22 cellular contexts compared by ENCODE assay signal in genomic region chr12:86234309-86234708, GRCh38. TPM values are rescaled to one million over a fixed set of nuclear protein-coding genes. Genes with fewer than 3 reads are reported as not detected.
"Had no signal": no experiment of that assay in that cellular context is flagged by ENCODE, and none has a peak within 500 bp of the region (broad histone marks: within the 10 kb centered on the region; RNA-seq: fewer than 3 reads in every experiment).

No MANE protein-coding gene starts in this region.

- H3K27me3 Mint-ChIP-seq: memory B cell had no signal

- H3K27me3 ChIP-seq: colonic mucosa, esophagus squamous epithelium, tibial artery, uterus had no signal

- H3K27ac ChIP-seq: colonic mucosa, esophagus squamous epithelium, left ventricle myocardium inferior, skin epidermis, tibial artery, uterus, WERI-Rb-1 had no signal

- H3K36me3 ChIP-seq: colonic mucosa, esophagus squamous epithelium, left ventricle myocardium inferior, tibial artery, uterus, WERI-Rb-1 had no signal

- H3K4me1 Mint-ChIP-seq: memory B cell, natural killer cell had no signal

- H3K9me3 ChIP-seq: colonic mucosa, esophagus squamous epithelium, left ventricle myocardium inferior, tibial artery, uterus had no signal

- H3K4me1 ChIP-seq: colonic mucosa, esophagus squamous epithelium, uterus had no signal

- ATAC-seq: natural killer cell had no signal

- H3K27ac Mint-ChIP-seq: activated naive CD4-positive, alpha-beta T cell treated with anti-CD3 and anti-CD28 coated beads for 36 hours; activated T-helper 2 cell treated with anti-CD3 and anti-CD28 coated beads, Interferon-gamma antibody, Interleukin-2, Interleukin-4, amounts not matched to agents 10 μg/mL and 5 μg/mL and 100 μg/mL, durations not matched to agents 14 hours and 24 hours and 36 hours; memory B cell; natural killer cell had no signal

- H3K4me3 Mint-ChIP-seq: activated naive CD4-positive, alpha-beta T cell treated with anti-CD3 and anti-CD28 coated beads for 36 hours; memory B cell; natural killer cell had no signal

- DNase-seq: activated CD4-positive, alpha-beta T cell treated with anti-CD3 and anti-CD28 coated beads, Interleukin-2, amount 50 U/mL, for 48 hours; activated naive CD4-positive, alpha-beta T cell treated with anti-CD3 and anti-CD28 coated beads for 36 hours; activated T-cell treated with anti-CD3 and anti-CD28 coated beads, Interleukin-2, amount 50 U/mL, for 1 hour; colonic mucosa; effector CD4-positive, alpha-beta T cell; esophagus squamous epithelium; hippocampal formation; kidney; left ventricle myocardium inferior; natural killer cell; posterior cingulate gyrus; retina; stimulated activated CD4-positive, alpha-beta T cell treated with anti-CD3 and anti-CD28 coated beads, Interleukin-4, amount 100 ng/mL, for 24 hours; stimulated activated naive CD4-positive, alpha-beta T cell; tibial artery; uterus; WERI-Rb-1 had no signal

- H3K36me3 Mint-ChIP-seq: memory B cell, natural killer cell had no signal

- H3K9me3 Mint-ChIP-seq: activated T-helper 2 cell treated with anti-CD3 and anti-CD28 coated beads, Interferon-gamma antibody, Interleukin-2, Interleukin-4, amounts not matched to agents 10 μg/mL and 5 μg/mL and 100 μg/mL, durations not matched to agents 14 hours and 24 hours and 36 hours had no signal

- H3K4me3 ChIP-seq: colonic mucosa, esophagus squamous epithelium, left ventricle myocardium inferior, skin epidermis, tibial artery, uterus had no signal

RNA-seq across cellular contexts. Expression of gene MGAT4C, which starts 21.9 kb away (rescaled TPM):
- total RNA-seq: activated naive CD4-positive, alpha-beta T cell treated with anti-CD3 and anti-CD28 coated beads for 36 hours; activated T-helper 2 cell treated with anti-CD3 and anti-CD28 coated beads, Interferon-gamma antibody, Interleukin-2, Interleukin-4, amounts not matched to agents 10 μg/mL and 5 μg/mL and 100 μg/mL, durations not matched to agents 14 hours and 24 hours and 36 hours; endothelial cell of umbilical vein; fibroblast of villous mesenchyme; natural killer cell had no signal
- polyA plus RNA-seq: endothelial cell of umbilical vein had no signal
